Comparison of ENCODE assay signal across 17 cellular contexts in genomic region chr1:154842635-154843034, GRCh38. TPM values are rescaled to one million over a fixed set of nuclear protein-coding genes. Genes with fewer than 3 reads are reported as not detected.
A peak's percentile ranks its signal among the peaks of the same experiment; 100 is the strongest.
DNase-seq lines count a peak whose midpoint lies in the region; ATAC-seq, FAIRE-seq and TF ChIP-seq lines count a peak whose summit lies in the region.
"Had no signal": no experiment of that assay in that cellular context is flagged by ENCODE, and none has a peak within 500 bp of the region (broad histone marks: within the 10 kb centered on the region; RNA-seq: fewer than 3 reads in every experiment).

No MANE protein-coding gene starts in this region.

- H4K20me1 ChIP-seq in HepG2 (ENCODE audit: insufficient read depth, low read length) (no peaks in the 10 kb centered on the region), GM12878 (ENCODE audit: control insufficient read depth, insufficient read depth) (peaks cover 3% of the 10 kb centered on the region)

- DNase-seq in HepG2 (ENCODE audit: low spot score): no peak
- no peak for DNase-seq in right lobe of liver
- peak; percentile 91 for DNase-seq in NCI-H524 treated with DMSO at 0.1 percent for 48 hours (lab: John Stamatoyannopoulos, UW)
- DNase-seq in GM12878 (ENCODE audit: low read depth, low spot score): no peak
- DNase-seq in CD1c-positive myeloid dendritic cell (ENCODE audit: extremely low spot score): no peak
- no peak for DNase-seq in natural killer cell treated with Interleukin-12 subunit alpha and Interleukin-12 subunit beta and Interleukin-15 and Interleukin-18, amount 100 ng/mL, for 72 hours (ENCODE audit: low spot score)
- DNase-seq: AML-193; CD4-positive, CD25-positive, alpha-beta regulatory T cell; DND-41; GF-D8; MV-4-11; NCI-H1417 treated with DMSO at 0.1 percent for 48 hours; NCI-H2107 had no signal

- H3K27ac ChIP-seq in HepG2 (ENCODE audit: extremely low read length, insufficient read depth, low read length) (no peak overlapping the region), right lobe of liver (no peak overlapping the region), GM12878 (ENCODE audit: control insufficient read depth, insufficient read depth) (0 out of 2 replicates have a peak overlapping the region, but pooled peaks have one; percentile 78)
- H3K27ac ChIP-seq: RWPE1, SJSA1 had no signal

- H3K9me3 ChIP-seq in HepG2 (ENCODE audit: low read length) (no peaks in the 10 kb centered on the region), right lobe of liver (no peaks in the 10 kb centered on the region), GM12878 (replicated peaks; ENCODE audit: control insufficient read depth, insufficient read depth, low read length) (no peaks in the 10 kb centered on the region)
- H3K9me3 ChIP-seq: SJSA1 had no signal

- TF ChIP-seq POLR2A in HepG2 (IDR thresholded peaks at IDR 0.05; ENCODE audit: insufficient read depth in 1 of 2, low read depth in 2 of 2, low read length in 2 of 2) (no peak), right lobe of liver (IDR thresholded peaks at IDR 0.05) (no peak), GM12878 (IDR thresholded peaks at IDR 0.05; ENCODE audit: low read depth, low read length) (no peak)

- H3K36me3 ChIP-seq in HepG2 (replicated peaks in 1 of 2; ENCODE audit: control insufficient read depth in 1 of 2, insufficient read depth in 2 of 2, low read length in 2 of 2) (no peaks in the 10 kb centered on the region), right lobe of liver (no peaks in the 10 kb centered on the region), GM12878 (ENCODE audit: control insufficient read depth in 2 of 2, insufficient read depth in 2 of 2, low read length in 1 of 2) (peaks cover 0 to 10% of the 10 kb centered on the region in 2 experiments; a peak in 2 of 4 replicates)
- H3K36me3 ChIP-seq: SJSA1 had no signal

- H3K4me2 ChIP-seq in HepG2 (ENCODE audit: low read depth, low read length) (no peak overlapping the region), GM12878 (ENCODE audit: control insufficient read depth, insufficient read depth) (0 out of 2 replicates have a peak overlapping the region, but pooled peaks have one; percentile 34)

- CTCF ChIA-PET in HepG2 (lab: Yijun Ruan, JAX; ENCODE audit: low intra/inter-chr PET ratio, low total read pairs): no interaction called here
- CTCF ChIA-PET in GM12878 (lab: Yijun Ruan, JAX): interaction anchor here (0.8 to 1.5 kb wide), 8 partner anchors 10 to 57 kb away, joined by 3 to 8 read pairs (median 5); no protein-coding TSS in a partner anchor

- no peaks in the 10 kb centered on the region for H3K9me3 Mint-ChIP-seq in natural killer cell treated with Interleukin-12 subunit alpha and Interleukin-12 subunit beta and Interleukin-15 and Interleukin-18, amount 100 ng/mL, for 72 hours
- H3K9me3 Mint-ChIP-seq: CD4-positive, CD25-positive, alpha-beta regulatory T cell had no signal

- no peak for TF ChIP-seq EP300 in HepG2 (IDR thresholded peaks at IDR 0.05; ENCODE audit: low read depth in 2 of 2, low read length in 2 of 2)
- TF ChIP-seq EP300 in HepG2 (CRISPR knock-in tag; IDR thresholded peaks at IDR 0.05; ENCODE audit: borderline replicate concordance): no peak
- TF ChIP-seq EP300 in GM12878 (IDR thresholded peaks at IDR 0.05; ENCODE audit: borderline replicate concordance in 1 of 2, control insufficient read depth in 1 of 2, low read depth in 2 of 2, low read length in 2 of 2): no peak

- H3K27me3 ChIP-seq in HepG2 (ENCODE audit: control insufficient read depth in 1 of 2, insufficient read depth in 2 of 2, low read length in 2 of 2) (peaks cover 13 to 76% of the 10 kb centered on the region in 2 experiments), right lobe of liver (no peaks in the 10 kb centered on the region), GM12878 (replicated peaks in 1 of 2; ENCODE audit: control insufficient read depth in 2 of 2, insufficient read depth in 2 of 2, low read length in 1 of 2) (no peaks in the 10 kb centered on the region)

- H3K4me3 Mint-ChIP-seq in natural killer cell treated with Interleukin-12 subunit alpha and Interleukin-12 subunit beta and Interleukin-15 and Interleukin-18, amount 100 ng/mL, for 72 hours: no peak overlapping the region
- H3K4me3 Mint-ChIP-seq: CD4-positive, CD25-positive, alpha-beta regulatory T cell had no signal

- ATAC-seq in HepG2 (no peak), right lobe of liver (no peak), GM12878 (peak; percentile 71), GM21367 (IDR thresholded peaks at IDR 0.05; ENCODE audit: unreplicated experiment) (no peak), HG02571 (IDR thresholded peaks at IDR 0.05; ENCODE audit: unreplicated experiment) (no peak)
- no peak for ATAC-seq in natural killer cell treated with Interleukin-12 subunit alpha and Interleukin-12 subunit beta and Interleukin-15 and Interleukin-18, amount 100 ng/mL, for 72 hours

- no TSS peak for BruUV-seq in HepG2 (replicated peaks; lab: Mats Ljungman, UMichigan)
- no TSS peak for BruUV-seq in GM12878 (replicated peaks; lab: Mats Ljungman, UMichigan)

- no peak overlapping the region for H3K4me3 ChIP-seq in HepG2 (replicated peaks in 1 of 3; ENCODE audit: insufficient read depth in 1 of 3, low read depth in 2 of 3, low read length in 3 of 3)
- no peak overlapping the region for H3K4me3 ChIP-seq in right lobe of liver
- H3K4me3 ChIP-seq in GM12878: no peak overlapping the region
- H3K4me3 ChIP-seq: SJSA1 had no signal

- WGBS in HepG2 (ENCODE audit: low lambda C conversion rate): 16% methylated on average over 7 of the region's 8 CpGs
- 71% methylated on average over 3 of the region's 8 CpGs for WGBS in right lobe of liver (ENCODE audit: insufficient coverage, low coverage, low lambda C conversion rate, missing lambda C conversion rate)
- 39% methylated on average over 7 of the region's 8 CpGs for WGBS in GM12878 (ENCODE audit: insufficient coverage, insufficient replicate concordance, low lambda C conversion rate, missing lambda C conversion rate)

- TF ChIP-seq RAD21 in HepG2 (CRISPR knock-in tag; IDR thresholded peaks at IDR 0.05) (no peak), GM12878 (IDR thresholded peaks at IDR 0.05; ENCODE audit: insufficient read depth, low read depth, low read length) (no peak)

- POLR2A ChIA-PET in HepG2 (lab: Yijun Ruan, JAX) (no interaction called here), GM12878 (lab: Charles Lee) (interaction anchor here (0.8 to 2.9 kb wide), 10 partner anchors 14 to 98 kb away, joined by 3 to 14 read pairs (median 4); partner anchors contain the start of gene KCNN3)

- in situ Hi-C loops in HepG2 (cut with HindIII; ENCODE audit: extremely low pct_ligation_motif_present, low pct_unique_long_range_greater_than_20kb) (no loop called here), GM12878 (cut with MboI) (no loop called here)

- H3K4me1 ChIP-seq in HepG2 (ENCODE audit: insufficient read depth, low read length) (no peaks in the 10 kb centered on the region), right lobe of liver (no peaks in the 10 kb centered on the region), GM12878 (ENCODE audit: control insufficient read depth, insufficient read depth, low read length) (peaks cover 61% of the 10 kb centered on the region)
- H3K4me1 ChIP-seq: SJSA1 had no signal

- peaks cover 0 to 1% of the 10 kb centered on the region in 2 donors for H3K27me3 Mint-ChIP-seq in natural killer cell treated with Interleukin-12 subunit alpha and Interleukin-12 subunit beta and Interleukin-15 and Interleukin-18, amount 100 ng/mL, for 72 hours
- H3K27me3 Mint-ChIP-seq: CD4-positive, CD25-positive, alpha-beta regulatory T cell had no signal

- no peak overlapping the region for H3K9ac ChIP-seq in HepG2 (ENCODE audit: insufficient read depth, low read depth, low read length)
- no peak overlapping the region for H3K9ac ChIP-seq in GM12878 (ENCODE audit: control insufficient read depth, insufficient read depth, low read length)

- RAD21 ChIA-PET in GM12878 (lab: Charles Lee; ENCODE audit: unreplicated experiment): interaction anchor here (0.6 to 2.0 kb wide), 8 partner anchors 10 to 157 kb away, joined by 3 to 21 read pairs (median 7); partner anchors contain the start of gene KCNN3

- H3K4me1 Mint-ChIP-seq in natural killer cell treated with Interleukin-12 subunit alpha and Interleukin-12 subunit beta and Interleukin-15 and Interleukin-18, amount 100 ng/mL, for 72 hours (ENCODE audit: low read depth in 2 of 2): peaks cover 0 to 2% of the 10 kb centered on the region in 2 donors
- H3K4me1 Mint-ChIP-seq: CD4-positive, CD25-positive, alpha-beta regulatory T cell had no signal

- SMC1A ChIA-PET in GM12878 (lab: Charles Lee; ENCODE audit: uncharacterized antibody, unreplicated experiment): interaction anchor here (0.6 to 1.6 kb wide), 13 partner anchors 9 to 509 kb away, joined by 3 to 24 read pairs (median 4); no protein-coding TSS in a partner anchor

- H3K79me2 ChIP-seq in HepG2 (ENCODE audit: insufficient read depth, low read length) (no peaks in the 10 kb centered on the region), GM12878 (ENCODE audit: control insufficient read depth, insufficient read depth, low read length) (peaks cover 57% of the 10 kb centered on the region)

- intact Hi-C loops in HepG2 (cut with micrococcal nuclease; ENCODE audit: unreplicated experiment): no loop called here
- intact Hi-C loops in right lobe of liver (cut with DNase I): no loop called here
- intact Hi-C loops in GM12878 (cut with micrococcal nuclease; ENCODE audit: unreplicated experiment): no loop called here

- H3K36me3 Mint-ChIP-seq in natural killer cell treated with Interleukin-12 subunit alpha and Interleukin-12 subunit beta and Interleukin-15 and Interleukin-18, amount 100 ng/mL, for 72 hours: no peaks in the 10 kb centered on the region
- H3K36me3 Mint-ChIP-seq: CD4-positive, CD25-positive, alpha-beta regulatory T cell had no signal

- H3K27ac Mint-ChIP-seq in natural killer cell treated with Interleukin-12 subunit alpha and Interleukin-12 subunit beta and Interleukin-15 and Interleukin-18, amount 100 ng/mL, for 72 hours: no peak overlapping the region
- H3K27ac Mint-ChIP-seq: CD4-positive, CD25-positive, alpha-beta regulatory T cell had no signal

- H2AFZ ChIP-seq in HepG2 (ENCODE audit: low read length) (no peak overlapping the region), GM12878 (ENCODE audit: control insufficient read depth, low read depth, low read length) (no peak overlapping the region)

- no peak for TF ChIP-seq CTCF in HepG2 (CRISPR knock-in tag; IDR thresholded peaks at IDR 0.05)
- no peak for TF ChIP-seq CTCF in right lobe of liver (IDR thresholded peaks at IDR 0.05)
- TF ChIP-seq CTCF in GM12878 (IDR thresholded peaks at IDR 0.05 in 2 of 3, conservative IDR thresholded peaks at IDR 0.05 in 1 of 3; ENCODE audit: control insufficient read depth in 2 of 3, extremely low read depth in 1 of 3, insufficient read depth in 1 of 3, low read depth in 3 of 3, low read length in 3 of 3): no peak

- FAIRE-seq in HepG2 (lab: Jason Lieb, UNC) (no peak), GM12878 (lab: Jason Lieb, UNC) (peak; percentile 64)

RNA-seq across cellular contexts. Expression of gene KCNN3, which starts 27.4 kb away (rescaled TPM):
- total RNA-seq in HepG2 (2016; rRNA removed; fragmentation: Illumina TruSeq; extraction: Trizol) (not detected in 2 replicates), right lobe of liver (under 1 TPM; 0.15 to 0.64 (median 0.32) TPM), GM12878 (2014; rRNA removed) (13.2 and 15.8 TPM in 2 replicates), GM12878 (2014; rRNA removed; fragmentation: Illumina TruSeq; extraction: Trizol) (9.9 and 11.8 TPM in 2 replicates), GM12878 (2021) (15.3 and 17.3 TPM in 2 replicates)
- total RNA-seq in HepG2 (2016; cell fraction: cytosol; rRNA removed; fragmentation: Illumina TruSeq; extraction: Trizol; ENCODE audit: low read depth): not detected in 2 replicates
- total RNA-seq in HepG2 (2016; cell fraction: insoluble cytoplasmic fraction; rRNA removed; fragmentation: Illumina TruSeq; extraction: Trizol): not detected in 2 replicates
- not detected in 2 replicates for total RNA-seq in HepG2 (2016; cell fraction: membrane; rRNA removed; fragmentation: Illumina TruSeq; extraction: Trizol)
- total RNA-seq in HepG2 (2016; cell fraction: nucleus; rRNA removed; fragmentation: Illumina TruSeq; extraction: Trizol): not detected in 2 replicates
- polyA plus RNA-seq in HepG2 (2011; rRNA removed) (0.01 TPM in 1 of 2 replicates, not detected in the other), GM12878 (2011; rRNA removed) (13.5 and 17.4 TPM in 2 replicates), GM12878 (2014; fragmentation: Illumina TruSeq; extraction: Trizol) (10.9 and 14.1 TPM in 2 replicates), GM12878 (2014; fragmentation: Nextera tagmentation; extraction: Ambion mirVana) (1 to 10 TPM; 3.5 to 6.4 TPM), GM12878 (2014; rRNA removed) (13.6 and 13.8 TPM in 2 replicates), GM12878 (2016; fragmentation: Nextera tagmentation; extraction: Ambion mirVana) (10 to 100 TPM; 25.8 to 26.4 TPM)
- polyA plus RNA-seq in HepG2 (2011; cell fraction: cytosol; rRNA removed): 0.04 TPM in 1 of 2 replicates, not detected in the other
- 0.03 TPM in 1 of 2 replicates, not detected in the other for polyA plus RNA-seq in HepG2 (2011; cell fraction: nucleus; rRNA removed)
- polyA plus RNA-seq in HepG2 (2012): not detected in 2 replicates
- polyA plus RNA-seq in HepG2 (2016; cell fraction: cytosol; fragmentation: Illumina TruSeq; extraction: Trizol; ENCODE audit: low read depth): not detected in 2 replicates
- not detected in 2 replicates for polyA plus RNA-seq in HepG2 (2016; cell fraction: insoluble cytoplasmic fraction; fragmentation: Illumina TruSeq; extraction: Trizol; ENCODE audit: low read depth)
- not detected in 2 replicates for polyA plus RNA-seq in HepG2 (2016; cell fraction: membrane; fragmentation: Illumina TruSeq; extraction: Trizol; ENCODE audit: low read depth)
- polyA plus RNA-seq in HepG2 (2016; cell fraction: nucleus; fragmentation: Illumina TruSeq; extraction: Trizol; ENCODE audit: insufficient read depth, low read depth): not detected in 2 replicates
- not detected in 2 replicates for polyA minus RNA-seq in HepG2 (2011; rRNA and poly(A)+ RNA removed; ENCODE audit: low replicate concordance)
- not detected in 2 replicates for polyA minus RNA-seq in HepG2 (2011; cell fraction: cytosol; rRNA and poly(A)+ RNA removed)
- polyA minus RNA-seq in HepG2 (2011; cell fraction: nucleus; rRNA and poly(A)+ RNA removed): not detected in 2 replicates
- total RNA-seq in GM12878 (2013; cell fraction: nucleolus; rRNA removed): 53.8 and 54.8 TPM in 2 replicates
- 9.5 TPM for polyA plus RNA-seq in GM12878 (2011; ENCODE audit: low read depth)
- 24.6 and 29.9 TPM in 2 replicates for polyA plus RNA-seq in GM12878 (2011; cell fraction: cytosol; rRNA removed)
- polyA plus RNA-seq in GM12878 (2011; cell fraction: nucleus; rRNA removed): 21.5 and 27.0 TPM in 2 replicates
- polyA plus RNA-seq in GM12878 (2012): 13.6 and 19.7 TPM in 2 replicates
- 59.0 and 61.8 TPM in 2 replicates for polyA minus RNA-seq in GM12878 (2011; rRNA and poly(A)+ RNA removed)
- polyA minus RNA-seq in GM12878 (2011; cell fraction: cytosol; rRNA and poly(A)+ RNA removed): 11.6 and 12.3 TPM in 2 replicates
- polyA minus RNA-seq in GM12878 (2011; cell fraction: nucleus; rRNA and poly(A)+ RNA removed): 16.3 and 26.8 TPM in 2 replicates
- under 1 TPM in 1 of 2 donors, not detected in 1; 0.08 TPM for total RNA-seq in natural killer cell treated with Interleukin-12 subunit alpha and Interleukin-12 subunit beta and Interleukin-15 and Interleukin-18, amount 100 ng/mL, for 72 hours
- total RNA-seq: SJSA1 had no signal
- polyA plus RNA-seq: CD4-positive, CD25-positive, alpha-beta regulatory T cell had no signal

Comparison
In these comparisons a context has a peak if more than half of its experiments do, and no peak if none do; other contexts are left out.
1. RNA of gene KCNN3, which starts 27.4 kb away (total RNA-seq): 9.9 to 54.8 TPM in GM12878; 0.15 to 0.64 TPM in right lobe of liver, 0.08 TPM in natural killer cell treated with Interleukin-12 subunit alpha and Interleukin-12 subunit beta and Interleukin-15 and Interleukin-18, amount 100 ng/mL, for 72 hours and not detected in HepG2; every median in the first group is over 4 times any median in the second.
2. Of the 75 proteins assayed by ChIP-seq in both HepG2 and GM12878: peak only in HepG2: none; only in GM12878: ATF7, CREM, EED, JUNB, RAD51 and ZNF687; in both: none; in neither: 66; mixed calls (peak in some experiments, not most) for 3.